ENCODE assay signal across 29 cellular contexts in the genomic region with DNA sequence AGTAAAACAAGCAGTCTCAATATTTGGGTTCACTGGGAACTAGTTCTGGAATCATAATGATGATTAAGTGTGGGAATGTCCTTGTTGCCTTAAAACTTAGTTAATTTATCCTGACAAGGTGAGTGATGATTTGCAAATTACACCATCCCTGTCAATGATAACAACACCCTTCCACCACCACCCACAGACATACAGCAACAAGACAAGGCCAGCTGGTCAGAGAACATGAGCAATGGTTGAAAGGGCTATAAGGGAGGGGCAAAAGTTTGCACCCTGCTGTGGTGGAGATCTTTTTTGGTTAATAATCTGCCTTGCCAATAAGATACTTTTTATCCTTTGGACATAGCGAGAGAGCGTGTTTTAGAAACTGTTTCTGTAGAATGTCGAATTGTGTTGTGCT.
"Had no signal": no experiment of that assay in that cellular context is flagged by ENCODE, and none has a peak within 500 bp of the region (broad histone marks: within the 10 kb centered on the region; RNA-seq: fewer than 3 reads in every experiment).

No MANE protein-coding gene starts in this region.

- H3K4me3 ChIP-seq: colonic mucosa, coronary artery, dorsolateral prefrontal cortex, esophagus muscularis mucosa, esophagus squamous epithelium, gastrocnemius medialis, gastroesophageal sphincter, heart left ventricle, heart right ventricle had no signal

- H3K27ac ChIP-seq: colonic mucosa, coronary artery, dorsolateral prefrontal cortex, epithelial cell of prostate, esophagus muscularis mucosa, esophagus squamous epithelium, foreskin keratinocyte, gastrocnemius medialis, gastroesophageal sphincter, heart left ventricle, heart right ventricle had no signal

- H3K4me1 ChIP-seq: colonic mucosa, esophagus squamous epithelium, foreskin keratinocyte, gastrocnemius medialis, heart left ventricle, heart right ventricle had no signal

- FAIRE-seq: colon, endometrium, endothelial cell of umbilical vein, frontal cortex had no signal

- DNase-seq: colonic mucosa; cortex of kidney; dermis blood vessel endothelial cell; dorsolateral prefrontal cortex; effector CD4-positive, alpha-beta T cell; effector CD8-positive, alpha-beta T cell; effector memory CD4-positive, alpha-beta T cell; effector memory CD8-positive, alpha-beta T cell; endodermal cell; erythroblast; esophagus squamous epithelium; foreskin fibroblast; foreskin keratinocyte; foreskin melanocyte; gastrocnemius medialis; glutamatergic neuron; head of caudate nucleus; heart left ventricle; heart right ventricle had no signal

- ATAC-seq: effector memory CD8-positive, alpha-beta T cell; esophagus mucosa; foreskin keratinocyte; gastrocnemius medialis; gastroesophageal sphincter; heart left ventricle; heart right ventricle had no signal

- H3K36me3 ChIP-seq: colonic mucosa, esophagus muscularis mucosa, esophagus squamous epithelium, gastrocnemius medialis, gastroesophageal sphincter, heart left ventricle, heart right ventricle had no signal

- H3K9me3 ChIP-seq: colonic mucosa, esophagus muscularis mucosa, esophagus squamous epithelium, gastrocnemius medialis, gastroesophageal sphincter, heart left ventricle, heart right ventricle had no signal

- H3K27ac Mint-ChIP-seq: dendritic cell treated with granulocyte-macrophage colony-stimulating factor and Interleukin-4, amounts not matched to agents 40 ng/mL and 50 ng/mL, for 4 days; effector memory CD8-positive, alpha-beta T cell; endodermal cell had no signal

- H3K9me3 Mint-ChIP-seq: dendritic cell treated with granulocyte-macrophage colony-stimulating factor and Interleukin-4, amounts not matched to agents 40 ng/mL and 50 ng/mL, for 4 days; effector memory CD8-positive, alpha-beta T cell; endodermal cell had no signal

- H3K4me3 Mint-ChIP-seq: dendritic cell treated with granulocyte-macrophage colony-stimulating factor and Interleukin-4, amounts not matched to agents 40 ng/mL and 50 ng/mL, for 4 days; effector memory CD8-positive, alpha-beta T cell; endodermal cell had no signal

- H3K27me3 ChIP-seq: colonic mucosa had no signal
